8 cellular contexts compared by ENCODE assay signal in the genomic region with DNA sequence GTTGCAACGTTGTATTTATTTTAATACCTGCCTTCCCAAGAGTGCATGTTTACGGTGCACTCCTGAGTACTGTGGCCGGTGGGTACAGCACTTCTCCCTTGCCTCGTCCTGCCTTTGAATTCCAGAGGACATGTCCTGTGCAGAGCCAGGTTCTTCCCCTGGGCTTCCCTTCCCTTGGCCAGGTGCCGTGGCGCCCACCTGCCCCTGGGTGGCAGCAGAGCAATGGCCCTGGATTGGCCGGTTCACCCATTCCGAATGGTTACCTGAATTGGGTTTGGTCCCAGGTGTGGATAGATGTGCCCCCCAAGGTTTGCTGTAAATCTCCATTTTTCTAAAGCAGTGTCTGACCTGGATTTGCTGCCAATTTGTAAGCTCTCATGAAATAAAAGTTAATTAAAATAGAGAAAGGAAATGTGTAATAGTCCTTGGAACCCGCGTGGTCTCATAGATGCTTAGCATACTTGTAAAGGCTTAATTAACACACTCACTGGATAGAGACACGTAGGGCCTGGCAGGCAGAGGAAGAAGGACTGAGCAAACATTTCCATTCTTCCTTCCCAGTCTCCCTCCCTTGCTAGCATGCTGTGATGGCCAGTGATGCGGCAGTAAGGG. TPM values are rescaled to one million over a fixed set of nuclear protein-coding genes. Genes with fewer than 3 reads are reported as not detected.
DNase-seq lines count a peak whose midpoint lies in the region; ATAC-seq and TF ChIP-seq lines count a peak whose summit lies in the region.

No MANE protein-coding gene starts in this region.

- no CpG with 5 or more reads among the region's 12 CpGs for WGBS in iPS DF 6.9 (ENCODE audit: insufficient coverage, insufficient read length)

- no peaks in the 10 kb centered on the region for H3K4me1 ChIP-seq in iPS DF 6.9 (ENCODE audit: control insufficient read depth, insufficient read depth, low read length)

- POLR2A ChIA-PET in AG04449 (lab: Yijun Ruan, JAX) = no interaction called here

- CTCF ChIA-PET in AG04449 (lab: Yijun Ruan, JAX) = interaction anchor here (0.9 to 2.6 kb wide), 2 partner anchors 9 kb away, joined by 3 to 9 read pairs; no protein-coding TSS in a partner anchor

- H3K36me3 ChIP-seq in iPS DF 6.9 (ENCODE audit: control insufficient read depth, insufficient read depth, low read length) = no peaks in the 10 kb centered on the region

- no peak for ATAC-seq in GM21619 (IDR thresholded peaks at IDR 0.05; ENCODE audit: unreplicated experiment)

- H3K4me3 ChIP-seq in AG04449 (ENCODE audit: low read depth, low read length) = no peak overlapping the region
- no peak overlapping the region for H3K4me3 ChIP-seq in iPS DF 6.9 (ENCODE audit: low read length)

- peak; percentile 70 for TF ChIP-seq CTCF in AG04449 (IDR thresholded peaks at IDR 0.05; ENCODE audit: insufficient read depth, low read length, missing control alignments)
- TF ChIP-seq CTCF in GM12872 (IDR thresholded peaks at IDR 0.05; ENCODE audit: insufficient read depth, low read depth, low read length) = peak; percentile 73

- no peak overlapping the region for H3K27ac ChIP-seq in iPS DF 6.9 (ENCODE audit: low read length)

- in situ Hi-C loops in SK-MEL-5 (cut with HindIII; ENCODE audit: low pct_unique_long_range_greater_than_20kb, low sequenced_read_pairs) = no loop called here

- DNase-seq in AG04449 (ENCODE audit: low read depth, low spot score) (no peak), SK-MEL-5 (ENCODE audit: low read depth, low spot score) (peak; percentile 10), iPS DF 6.9 (ENCODE audit: low read depth, low spot score) (peak; percentile 33), COLO829 (ENCODE audit: low spot score) (no peak), NCI-H1048 (lab: John Stamatoyannopoulos, UW) (no peak)
- DNase-seq in activated CD4-positive, alpha-beta T cell treated with anti-CD3 and anti-CD28 coated beads, Interleukin-2, amount 50 U/mL, for 4 hours = no peak

- no peaks in the 10 kb centered on the region for H3K9me3 ChIP-seq in iPS DF 6.9 (ENCODE audit: control insufficient read depth, insufficient read depth, low read length)

- no peaks in the 10 kb centered on the region for H3K27me3 ChIP-seq in iPS DF 6.9 (ENCODE audit: control insufficient read depth, insufficient read depth, low read length)

RNA-seq across cellular contexts. Expression of a gene that starts 40.6 kb away (rescaled TPM):
- 70.4 and 82.0 TPM in 2 replicates for total RNA-seq in SK-MEL-5 (2014; rRNA removed; shearing (Covaris generic))
- polyA plus RNA-seq in SK-MEL-5 (2015; cell fraction: cytosol; rRNA removed) = 66.0 and 67.7 TPM in 2 replicates
- polyA plus RNA-seq in SK-MEL-5 (2015; cell fraction: nucleus; rRNA removed) = 13.9 and 15.3 TPM in 2 replicates

Comparison
In these comparisons a context has a peak if more than half of its experiments do, and no peak if none do; other contexts are left out.
1. DNase-seq: peak in SK-MEL-5 (single experiment) and iPS DF 6.9 (single experiment); none in AG04449 (single experiment), COLO829 (single experiment), NCI-H1048 (single experiment) and activated CD4-positive, alpha-beta T cell treated with anti-CD3 and anti-CD28 coated beads, Interleukin-2, amount 50 U/mL, for 4 hours (0 of 2).